19 cellular contexts compared by ENCODE assay signal in genomic region chr16:49810769-49811315, GRCh38. TPM values are rescaled to one million over a fixed set of nuclear protein-coding genes. Genes with fewer than 3 reads are reported as not detected.
"Had no signal": no experiment of that assay in that cellular context is flagged by ENCODE, and none has a peak within 500 bp of the region (broad histone marks: within the 10 kb centered on the region; RNA-seq: fewer than 3 reads in every experiment).

No MANE protein-coding gene starts in this region.

- H3K4me3 ChIP-seq: lower lobe of right lung, ovary, skin epidermis, tibial nerve had no signal

- H3K36me3 ChIP-seq: brain microvascular endothelial cell, lower lobe of right lung, ovary, tibial nerve had no signal

- H3K27ac ChIP-seq: brain microvascular endothelial cell, lower lobe of right lung, ovary, tibial nerve had no signal

- H3K9me3 ChIP-seq: lower lobe of right lung, ovary, tibial nerve had no signal

- H3K4me1 Mint-ChIP-seq: activated CD8-positive, alpha-beta memory T cell treated with anti-CD3 and anti-CD28 coated beads, Interleukin-2, amount 10 ng/mL, durations not matched to agents 7 days and 5 days; activated naive CD4-positive, alpha-beta T cell treated with anti-CD3 and anti-CD28 coated beads, Interleukin-2, amount 50 U/mL, for 24 hours; immature natural killer cell; naive thymus-derived CD8-positive, alpha-beta T cell had no signal

- ATAC-seq: activated CD8-positive, alpha-beta memory T cell treated with anti-CD3 and anti-CD28 coated beads, Interleukin-2, amount 10 ng/mL, durations not matched to agents 7 days and 5 days; lower lobe of right lung; naive thymus-derived CD8-positive, alpha-beta T cell; stimulated activated naive B cell treated with anti-CD40 and anti-IgM and Interleukin-4, amounts not matched to agents 10 μg/mL and 1 μg/mL and 100 μg/mL, for 72 hours had no signal

- H3K4me1 ChIP-seq: lower lobe of right lung had no signal

- H3K36me3 Mint-ChIP-seq: activated CD8-positive, alpha-beta memory T cell treated with anti-CD3 and anti-CD28 coated beads, Interleukin-2, amount 10 ng/mL, durations not matched to agents 7 days and 5 days; activated naive CD4-positive, alpha-beta T cell treated with anti-CD3 and anti-CD28 coated beads, Interleukin-2, amount 50 U/mL, for 24 hours; immature natural killer cell; naive thymus-derived CD8-positive, alpha-beta T cell; stimulated activated naive B cell treated with anti-CD40 and anti-IgM and Interleukin-4, amounts not matched to agents 10 μg/mL and 1 μg/mL and 100 μg/mL, for 72 hours had no signal

- H3K27ac Mint-ChIP-seq: activated CD8-positive, alpha-beta memory T cell treated with anti-CD3 and anti-CD28 coated beads, Interleukin-2, amount 10 ng/mL, durations not matched to agents 7 days and 5 days; activated naive CD4-positive, alpha-beta T cell treated with anti-CD3 and anti-CD28 coated beads, Interleukin-2, amount 50 U/mL, for 24 hours; activated T-cell treated with anti-CD3 and anti-CD28 coated beads, Interleukin-2, amount 50 U/mL, for 24 hours; dendritic cell treated with granulocyte-macrophage colony-stimulating factor and Interleukin-4, amounts not matched to agents 40 ng/mL and 50 ng/mL, for 4 days; immature natural killer cell; stimulated activated naive B cell treated with anti-CD40 and anti-IgM and Interleukin-4, amounts not matched to agents 10 μg/mL and 1 μg/mL and 100 μg/mL, for 72 hours; T-helper 2 cell treated with Interferon-gamma antibody and Interleukin-4, amounts not matched to agents 5 μg/mL and 100 μg/mL, for 36 hours had no signal

- H3K9me3 Mint-ChIP-seq: activated naive CD4-positive, alpha-beta T cell treated with anti-CD3 and anti-CD28 coated beads, Interleukin-2, amount 50 U/mL, for 24 hours; activated T-cell treated with anti-CD3 and anti-CD28 coated beads, Interleukin-2, amount 50 U/mL, for 24 hours; dendritic cell treated with granulocyte-macrophage colony-stimulating factor and Interleukin-4, amounts not matched to agents 40 ng/mL and 50 ng/mL, for 4 days; immature natural killer cell; naive thymus-derived CD8-positive, alpha-beta T cell; stimulated activated naive B cell treated with anti-CD40 and anti-IgM and Interleukin-4, amounts not matched to agents 10 μg/mL and 1 μg/mL and 100 μg/mL, for 72 hours; T-helper 2 cell treated with Interferon-gamma antibody and Interleukin-4, amounts not matched to agents 5 μg/mL and 100 μg/mL, for 36 hours had no signal

- DNase-seq: activated CD4-positive, alpha-beta T cell treated with anti-CD3 and anti-CD28 coated beads for 1 hour; activated CD4-positive, alpha-beta T cell treated with anti-CD3 and anti-CD28 coated beads, Interleukin-2, amount 50 U/mL, for 48 hours; activated CD8-positive, alpha-beta memory T cell treated with anti-CD3 and anti-CD28 coated beads, Interleukin-2, amount 10 ng/mL, durations not matched to agents 7 days and 5 days; activated effector memory CD4-positive, alpha-beta T cell treated with Interleukin-2 at 50 U/mL for 16 hours; activated T-cell treated with anti-CD3 and anti-CD28 coated beads, Interleukin-2, amount 50 U/mL, for 24 hours; amniotic stem cell; brain microvascular endothelial cell; immature natural killer cell; left cardiac atrium; lower lobe of right lung; naive thymus-derived CD8-positive, alpha-beta T cell; ovary; stimulated activated naive B cell treated with anti-CD40 and anti-IgM and Interleukin-4, amounts not matched to agents 10 μg/mL and 1 μg/mL and 100 μg/mL, for 72 hours; SW 1271 had no signal

- H3K4me3 Mint-ChIP-seq: activated CD8-positive, alpha-beta memory T cell treated with anti-CD3 and anti-CD28 coated beads, Interleukin-2, amount 10 ng/mL, durations not matched to agents 7 days and 5 days; activated naive CD4-positive, alpha-beta T cell treated with anti-CD3 and anti-CD28 coated beads, Interleukin-2, amount 50 U/mL, for 24 hours; activated T-cell treated with anti-CD3 and anti-CD28 coated beads, Interleukin-2, amount 50 U/mL, for 24 hours; dendritic cell treated with granulocyte-macrophage colony-stimulating factor and Interleukin-4, amounts not matched to agents 40 ng/mL and 50 ng/mL, for 4 days; immature natural killer cell; naive thymus-derived CD8-positive, alpha-beta T cell; stimulated activated naive B cell treated with anti-CD40 and anti-IgM and Interleukin-4, amounts not matched to agents 10 μg/mL and 1 μg/mL and 100 μg/mL, for 72 hours; T-helper 2 cell treated with Interferon-gamma antibody and Interleukin-4, amounts not matched to agents 5 μg/mL and 100 μg/mL, for 36 hours had no signal

- H3K27me3 Mint-ChIP-seq: activated naive CD4-positive, alpha-beta T cell treated with anti-CD3 and anti-CD28 coated beads, Interleukin-2, amount 50 U/mL, for 24 hours; activated T-cell treated with anti-CD3 and anti-CD28 coated beads, Interleukin-2, amount 50 U/mL, for 24 hours; dendritic cell treated with granulocyte-macrophage colony-stimulating factor and Interleukin-4, amounts not matched to agents 40 ng/mL and 50 ng/mL, for 4 days; stimulated activated naive B cell treated with anti-CD40 and anti-IgM and Interleukin-4, amounts not matched to agents 10 μg/mL and 1 μg/mL and 100 μg/mL, for 72 hours had no signal

- H3K27me3 ChIP-seq: brain microvascular endothelial cell, ovary, tibial nerve had no signal

RNA-seq across cellular contexts. Expression of gene ZNF423, which starts 45.1 kb away (rescaled TPM):
- total RNA-seq: activated CD8-positive, alpha-beta memory T cell treated with anti-CD3 and anti-CD28 coated beads, Interleukin-2, amount 10 ng/mL, durations not matched to agents 7 days and 5 days; naive thymus-derived CD8-positive, alpha-beta T cell had no signal
- polyA plus RNA-seq: immature natural killer cell; naive thymus-derived CD8-positive, alpha-beta T cell had no signal
